ENCODE assay signal across 35 cellular contexts in the genomic region with DNA sequence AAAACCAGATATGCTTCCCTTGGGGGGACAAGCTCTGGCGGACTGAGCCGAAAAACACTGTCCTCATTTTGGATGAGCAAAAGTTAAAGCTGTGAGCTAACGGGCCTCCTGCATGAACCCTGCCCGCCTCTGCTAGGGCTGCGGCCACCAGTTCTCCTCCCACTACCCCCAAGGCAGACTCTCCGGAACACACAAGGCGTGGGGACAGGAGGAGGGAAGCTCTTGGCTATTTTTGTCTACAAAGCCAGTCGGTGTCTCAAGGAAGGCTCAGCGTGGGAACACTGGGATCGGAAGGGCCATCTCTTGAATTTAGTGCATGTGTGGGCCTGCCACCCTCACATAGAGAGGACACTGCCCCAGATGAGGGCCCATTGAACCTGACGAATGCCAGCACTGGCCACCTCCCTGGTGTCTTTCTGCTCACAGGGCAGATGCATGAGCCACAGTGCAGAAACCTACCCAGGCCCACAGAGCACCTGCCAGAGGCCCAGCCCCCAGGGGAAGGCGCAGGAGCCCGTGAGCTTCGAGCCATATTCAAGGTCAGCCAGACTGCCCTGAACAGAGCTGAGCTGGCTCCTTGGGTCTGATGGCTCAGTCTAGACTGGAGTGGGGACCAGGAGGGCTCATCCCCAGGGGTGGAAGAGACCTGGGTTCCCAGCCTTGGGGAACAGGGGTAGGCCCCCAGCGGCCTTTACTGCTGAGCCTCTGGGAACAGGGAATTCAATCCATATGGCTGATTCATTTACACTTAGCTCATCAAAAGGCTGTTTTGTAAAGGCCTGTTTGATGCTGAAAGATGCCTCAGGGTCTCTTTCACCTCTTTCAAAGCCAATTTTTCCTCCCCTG. TPM values are rescaled to one million over a fixed set of nuclear protein-coding genes. Genes with fewer than 3 reads are reported as not detected.
DNase-seq lines count a peak whose midpoint lies in the region; ATAC-seq, FAIRE-seq and TF ChIP-seq lines count a peak whose summit lies in the region.
"Had no signal": no experiment of that assay in that cellular context is flagged by ENCODE, and none has a peak within 500 bp of the region (broad histone marks: within the 10 kb centered on the region; RNA-seq: fewer than 3 reads in every experiment).

No MANE protein-coding gene starts in this region.

- H3K27ac Mint-ChIP-seq in H9 = peak overlapping the region; percentile 43 to 90 (median 74); a peak in 4 of 7 replicates
- peak overlapping the region; percentile 70 for H3K27ac Mint-ChIP-seq in endodermal cell
- peak overlapping the region; percentile 75 for H3K27ac Mint-ChIP-seq in neural progenitor cell
- H3K27ac Mint-ChIP-seq: activated T-helper 2 cell treated with anti-CD3 and anti-CD28 coated beads, Interferon-gamma antibody, Interleukin-2, Interleukin-4, amounts not matched to agents 10 μg/mL and 5 μg/mL and 100 μg/mL, durations not matched to agents 14 hours and 24 hours and 36 hours; CD8-positive, alpha-beta T cell; mesothelial cell of epicardium had no signal

- no peak overlapping the region for H3K56ac ChIP-seq in H9 (ENCODE audit: insufficient read length, low read depth, low read length)

- no peak overlapping the region for H2BK12ac ChIP-seq in H9 (ENCODE audit: insufficient read length, low read depth, low read length)

- no peak overlapping the region for H3T11ph ChIP-seq in H9 (ENCODE audit: low read length)

- H2BK5ac ChIP-seq in H9 (ENCODE audit: insufficient read length, low read length) = no peak overlapping the region

- H4K20me1 ChIP-seq in BLaER1 treated with 17β-estradiol and CSF1 and Interleukin-3, amounts not matched to agents 10 nM and 100 nM = no peaks in the 10 kb centered on the region
- H4K20me1 ChIP-seq in H9 (ENCODE audit: control insufficient read depth, insufficient read depth, insufficient read length) = no peaks in the 10 kb centered on the region
- H4K20me1 ChIP-seq in neural progenitor cell (ENCODE audit: low read depth) = no peaks in the 10 kb centered on the region

- no peak for TF ChIP-seq POLR2A in H54 (IDR thresholded peaks at IDR 0.05; ENCODE audit: low read depth, low read length)

- TF ChIP-seq CTCF in H9 (conservative IDR thresholded peaks at IDR 0.05) = no peak
- no peak for TF ChIP-seq CTCF in endodermal cell (conservative IDR thresholded peaks at IDR 0.05)
- TF ChIP-seq CTCF in neural progenitor cell (IDR thresholded peaks at IDR 0.05) = no peak

- DNase-seq in H9 (no peak), endodermal cell (no peak), neural progenitor cell (ENCODE audit: low spot score) (no peak), H54 (ENCODE audit: insufficient read length, low spot score) (no peak), KBM-7 (no peak), sciatic nerve (ENCODE audit: low spot score) (no peak), NCI-H2196 treated with DMSO at 0.1 percent for 48 hours (lab: John Stamatoyannopoulos, UW; ENCODE audit: unreplicated experiment) (no peak)
- DNase-seq: activated CD4-positive, alpha-beta T cell treated with anti-CD3 and anti-CD28 coated beads for 4 hours; activated naive CD4-positive, alpha-beta T cell treated with anti-CD3 and anti-CD28 coated beads, Interleukin-2, amount 50 U/mL, for 16 hours; activated T-cell treated with anti-CD3 and anti-CD28 coated beads for 4 hours; AML-193; CD8-positive, alpha-beta T cell; colonic mucosa; effector CD4-positive, alpha-beta T cell; Karpas-422; left lung; NCI-H1417; NCI-H2029; NCI-H526; NK-92 treated with Interleukin-12 subunit alpha and Interleukin-12 subunit beta, amount 100 ng/mL, for 24 hours; occipital lobe; SHP77; stimulated activated naive CD8-positive, alpha-beta T cell treated with anti-CD3 and anti-CD28 coated beads, Interleukin-15, Interleukin-2, amounts not matched to agents 100 U/mL and 50 U/mL, for 24 hours; uterus had no signal

- H3K79me2 ChIP-seq in H9 (ENCODE audit: insufficient read depth, low read length) = no peaks in the 10 kb centered on the region
- H3K79me2 ChIP-seq in neural progenitor cell (ENCODE audit: low read depth) = no peaks in the 10 kb centered on the region

- H3K4me1 ChIP-seq in BLaER1 treated with 17β-estradiol and CSF1 and Interleukin-3, amounts not matched to agents 10 nM and 100 nM = peaks cover 58 to 83% (median 75%) of the 10 kb centered on the region in 10 experiments
- no peaks in the 10 kb centered on the region for H3K4me1 ChIP-seq in H9 (ENCODE audit: insufficient read depth, low read length)
- H3K4me1 ChIP-seq in endodermal cell (ENCODE audit: control insufficient read depth, insufficient read depth, low read length) = no peaks in the 10 kb centered on the region
- H3K4me1 ChIP-seq in neural progenitor cell = no peaks in the 10 kb centered on the region
- H3K4me1 ChIP-seq: breast epithelium, colonic mucosa, left lung, uterus had no signal

- H3K79me1 ChIP-seq in H9 (ENCODE audit: insufficient read depth, low read depth, low read length, poor library complexity, severe bottlenecking) = no peaks in the 10 kb centered on the region

- no peak for FAIRE-seq in H54 (lab: Jason Lieb, UNC)
- FAIRE-seq: GM18507 had no signal

- no peaks in the 10 kb centered on the region for H3K23me2 ChIP-seq in H9 (ENCODE audit: insufficient read length, low read depth, low read length, poor library complexity, severe bottlenecking)

- H3K18ac ChIP-seq in H9 (ENCODE audit: insufficient read length, low read depth, low read length) = no peak overlapping the region

- H3K27me3 Mint-ChIP-seq in H9 (ENCODE audit: low read depth) (no peaks in the 10 kb centered on the region), endodermal cell (ENCODE audit: insufficient read depth) (no peaks in the 10 kb centered on the region), neural progenitor cell (ENCODE audit: insufficient read depth, low read depth) (no peaks in the 10 kb centered on the region)

- no peak overlapping the region for H3K4me3 ChIP-seq in BLaER1 treated with 17β-estradiol and CSF1 and Interleukin-3, amounts not matched to agents 10 nM and 100 nM
- no peak overlapping the region for H3K4me3 ChIP-seq in endodermal cell (ENCODE audit: low read length)
- H3K4me3 ChIP-seq in neural progenitor cell = no peak overlapping the region
- H3K4me3 ChIP-seq: breast epithelium, colonic mucosa, left lung, skin epidermis, thoracic aorta, uterus had no signal

- H4K91ac ChIP-seq in H9 (ENCODE audit: insufficient read length, low read depth, low read length) = no peak overlapping the region

- WGBS in H9 (ENCODE audit: extremely low coverage, insufficient read length, low lambda C conversion rate) = no CpG with 5 or more reads among the region's 15 CpGs
- WGBS in endodermal cell (ENCODE audit: insufficient coverage in 1 of 2, insufficient read length in 1 of 2), 2 experiments = 93 to 94% methylated on average over 9 to 15 of the region's 15 CpGs

- H2BK15ac ChIP-seq in H9 (ENCODE audit: low read depth, low read length) = no peak overlapping the region

- peak overlapping the region; percentile 57 to 94 (median 83) for H3K4me2 ChIP-seq in BLaER1 treated with 17β-estradiol and CSF1 and Interleukin-3, amounts not matched to agents 10 nM and 100 nM
- H3K4me2 ChIP-seq in H9 (ENCODE audit: insufficient read depth, insufficient read length, low read length) (no peak overlapping the region), neural progenitor cell (no peak overlapping the region)

- H3K23ac ChIP-seq in H9 (ENCODE audit: insufficient read length, low read depth, low read length) = no peak overlapping the region

- in situ Hi-C loops in KBM-7 (cut with MboI; ENCODE audit: low pct_unique_long_range_greater_than_20kb, low sequenced_read_pairs) = no loop called here

- no peak overlapping the region for H2AK5ac ChIP-seq in H9 (ENCODE audit: insufficient read length, low read length)

- H3K36me3 Mint-ChIP-seq in H9 (ENCODE audit: insufficient read depth in 1 of 3, low read depth in 3 of 3) = peaks cover 13 to 29% (median 21%) of the 10 kb centered on the region in 3 experiments
- no peaks in the 10 kb centered on the region for H3K36me3 Mint-ChIP-seq in endodermal cell (ENCODE audit: low read depth)
- no peaks in the 10 kb centered on the region for H3K36me3 Mint-ChIP-seq in neural progenitor cell
- H3K36me3 Mint-ChIP-seq: CD8-positive, alpha-beta T cell; mesothelial cell of epicardium had no signal

- H3K4me3 Mint-ChIP-seq in H9 (no peak overlapping the region), endodermal cell (no peak overlapping the region), neural progenitor cell (no peak overlapping the region)
- H3K4me3 Mint-ChIP-seq: CD8-positive, alpha-beta T cell; mesothelial cell of epicardium had no signal

- no peak for ATAC-seq in sciatic nerve
- ATAC-seq: CD8-positive, alpha-beta T cell; left lung; stimulated activated naive CD8-positive, alpha-beta T cell treated with anti-CD3 and anti-CD28 coated beads, Interleukin-15, Interleukin-2, amounts not matched to agents 100 U/mL and 50 U/mL, for 24 hours had no signal

- H3K4me1 Mint-ChIP-seq in H9 = peaks cover 10 to 12% of the 10 kb centered on the region in 2 experiments; a peak in 3 of 4 replicates
- no peaks in the 10 kb centered on the region for H3K4me1 Mint-ChIP-seq in endodermal cell
- H3K4me1 Mint-ChIP-seq in neural progenitor cell = peaks cover 12% of the 10 kb centered on the region
- H3K4me1 Mint-ChIP-seq: mesothelial cell of epicardium had no signal

- no peak overlapping the region for H2BK120ac ChIP-seq in H9 (ENCODE audit: low read depth, low read length, poor library complexity, severe bottlenecking)

- intact Hi-C loops in sciatic nerve (cut with DNase I) = no loop called here

- no peaks in the 10 kb centered on the region for H3K27me3 ChIP-seq in BLaER1 treated with 17β-estradiol and CSF1 and Interleukin-3, amounts not matched to agents 10 nM and 100 nM
- H3K27me3 ChIP-seq in H9 (ENCODE audit: insufficient read depth, low read length) (no peaks in the 10 kb centered on the region), endodermal cell (ENCODE audit: control insufficient read depth, insufficient read depth, low read length, poor library complexity, severe bottlenecking) (no peaks in the 10 kb centered on the region), neural progenitor cell (no peaks in the 10 kb centered on the region)
- H3K27me3 ChIP-seq: colonic mucosa, uterus had no signal

- peak overlapping the region in 6 of 11 experiments; percentile 1 to 76 (median 38); a peak in 7 of 22 replicates for H3K27ac ChIP-seq in BLaER1 treated with 17β-estradiol and CSF1 and Interleukin-3, amounts not matched to agents 10 nM and 100 nM
- H3K27ac ChIP-seq in H9 (ENCODE audit: insufficient read length, low read depth, low read length) (no peak overlapping the region), endodermal cell (ENCODE audit: low read depth, low read length) (peak overlapping the region; percentile 53), neural progenitor cell (no peak overlapping the region)
- H3K27ac ChIP-seq: breast epithelium, colonic mucosa, epithelial cell of prostate, HL-60, left lung, skin epidermis, thoracic aorta, uterus had no signal

- H4K8ac ChIP-seq in H9 (replicated peaks; ENCODE audit: insufficient read length, low read depth, low read length) = no peak overlapping the region

- no peak overlapping the region for H3K4ac ChIP-seq in H9 (ENCODE audit: low read depth, low read length)

- H4K5ac ChIP-seq in H9 (ENCODE audit: insufficient read length, low read depth, low read length) = no peak overlapping the region

- no peak overlapping the region for H2AFZ ChIP-seq in H9 (ENCODE audit: low read length)
- H2AFZ ChIP-seq in neural progenitor cell (replicated peaks) = no peak overlapping the region

- H3K14ac ChIP-seq in H9 (ENCODE audit: insufficient read depth, low read length) = 0 out of 2 replicates have a peak overlapping the region, but pooled peaks have one; percentile 54

- H3F3A ChIP-seq in neural progenitor cell (ENCODE audit: low read depth) = no peaks in the 10 kb centered on the region

- H3K9me3 Mint-ChIP-seq in H9 (no peaks in the 10 kb centered on the region; a peak in 1 of 5 replicates), endodermal cell (no peaks in the 10 kb centered on the region), neural progenitor cell (no peaks in the 10 kb centered on the region)
- H3K9me3 Mint-ChIP-seq: activated T-helper 2 cell treated with anti-CD3 and anti-CD28 coated beads, Interferon-gamma antibody, Interleukin-2, Interleukin-4, amounts not matched to agents 10 μg/mL and 5 μg/mL and 100 μg/mL, durations not matched to agents 14 hours and 24 hours and 36 hours; CD8-positive, alpha-beta T cell; mesothelial cell of epicardium had no signal

- peak overlapping the region in 7 of 11 experiments; percentile 0 to 56 (median 37); a peak in 9 of 22 replicates for H3K9ac ChIP-seq in BLaER1 treated with 17β-estradiol and CSF1 and Interleukin-3, amounts not matched to agents 10 nM and 100 nM
- no peak overlapping the region for H3K9ac ChIP-seq in H9 (ENCODE audit: extremely low read depth, insufficient read length, low read length)
- no peak overlapping the region for H3K9ac ChIP-seq in endodermal cell (ENCODE audit: extremely low read depth, low read length, poor library complexity, severe bottlenecking)
- H3K9ac ChIP-seq in neural progenitor cell = no peak overlapping the region

- H3K9me3 ChIP-seq in BLaER1 treated with 17β-estradiol and CSF1 and Interleukin-3, amounts not matched to agents 10 nM and 100 nM (replicated peaks in 1 of 11) = no peaks in the 10 kb centered on the region
- H3K9me3 ChIP-seq in H9 (ENCODE audit: control insufficient read depth, low read depth, low read length) (no peaks in the 10 kb centered on the region), endodermal cell (ENCODE audit: control insufficient read depth, low read length) (no peaks in the 10 kb centered on the region), neural progenitor cell (ENCODE audit: low read depth) (no peaks in the 10 kb centered on the region)
- H3K9me3 ChIP-seq: breast epithelium, colonic mucosa, left lung, thoracic aorta, uterus had no signal

- H3K36me3 ChIP-seq in BLaER1 treated with 17β-estradiol and CSF1 and Interleukin-3, amounts not matched to agents 10 nM and 100 nM = no peaks in the 10 kb centered on the region; a peak in 1 of 22 replicates
- H3K36me3 ChIP-seq in endodermal cell (ENCODE audit: control insufficient read depth, insufficient read depth, low read length) (no peaks in the 10 kb centered on the region), neural progenitor cell (no peaks in the 10 kb centered on the region)
- H3K36me3 ChIP-seq: breast epithelium, colonic mucosa, left lung, thoracic aorta, uterus had no signal

- H2BK20ac ChIP-seq in H9 (ENCODE audit: low read depth, low read length, poor library complexity, severe bottlenecking) = no peak overlapping the region

RNA-seq across cellular contexts. Expression of a gene that starts 38.3 kb away (rescaled TPM):
- total RNA-seq in H9 (2021) (10.5 and 10.6 TPM in 2 replicates), endodermal cell (1 to 10 TPM in 1 of 2 donors, under 1 TPM in 1; 0.82 to 3.1 TPM), neural progenitor cell (ENCODE audit: low replicate concordance) (0.41 and 0.50 TPM in 2 replicates), sciatic nerve (not detected)
- 2.1 TPM for polyA plus RNA-seq in endodermal cell (2013, experiment 1 of 2)
- polyA plus RNA-seq in endodermal cell (2013, experiment 2 of 2) = 1.6 TPM
- total RNA-seq: breast epithelium; CD8-positive, alpha-beta T cell; pulmonary artery endothelial cell; T-helper 2 cell treated with Interferon-gamma antibody and Interleukin-4, amounts not matched to agents 100 ng/mL and 5 ng/mL, for 36 hours; thoracic aorta had no signal

Comparison
In these comparisons a context has a peak if more than half of its experiments do, and no peak if none do; other contexts are left out.
1. H3K27ac ChIP-seq: peak in BLaER1 treated with 17β-estradiol and CSF1 and Interleukin-3, amounts not matched to agents 10 nM and 100 nM (6 of 11) and endodermal cell (single experiment); none in H9 (single experiment) and neural progenitor cell (single experiment).
2. H3K4me2 ChIP-seq: peak in BLaER1 treated with 17β-estradiol and CSF1 and Interleukin-3, amounts not matched to agents 10 nM and 100 nM (11 of 11); none in H9 (single experiment) and neural progenitor cell (single experiment).
3. H3K9ac ChIP-seq: peak in BLaER1 treated with 17β-estradiol and CSF1 and Interleukin-3, amounts not matched to agents 10 nM and 100 nM (7 of 11); none in H9 (single experiment), endodermal cell (single experiment) and neural progenitor cell (single experiment).
4. Peak in every context shown above with its lines, with median percentiles within 50 percentile points of each other: H3K27ac Mint-ChIP-seq.